35 cellular contexts compared by ENCODE assay signal in genomic region chr4:161704040-161704439, GRCh38.
"Had no signal": no experiment of that assay in that cellular context is flagged by ENCODE, and none has a peak within 500 bp of the region (broad histone marks: within the 10 kb centered on the region; RNA-seq: fewer than 3 reads in every experiment).

No MANE protein-coding gene starts in this region.

- H3K4me1 ChIP-seq: esophagus muscularis mucosa, foreskin keratinocyte, gastrocnemius medialis, heart left ventricle had no signal

- DNase-seq: activated CD4-positive, alpha-beta memory T cell treated with anti-CD3 and anti-CD28 coated beads, Interleukin-2, amount 10 ng/mL, durations not matched to agents 7 days and 5 days; activated CD4-positive, alpha-beta T cell treated with anti-CD3 and anti-CD28 coated beads for 1 hour; activated CD4-positive, alpha-beta T cell treated with anti-CD3 and anti-CD28 coated beads for 4 hours; activated CD4-positive, alpha-beta T cell treated with anti-CD3 and anti-CD28 coated beads, Interleukin-2, amount 10 ng/mL, durations not matched to agents 7 days and 5 days; activated CD4-positive, alpha-beta T cell treated with anti-CD3 and anti-CD28 coated beads, Interleukin-2, amount 50 U/mL, for 4 hours; activated CD8-positive, alpha-beta memory T cell treated with anti-CD3 and anti-CD28 coated beads, Interleukin-2, amount 50 U/mL, for 48 hours; activated gamma-delta T cell; activated naive CD4-positive, alpha-beta T cell; activated naive CD4-positive, alpha-beta T cell treated with anti-CD3 and anti-CD28 coated beads, Interleukin-2, amount 50 U/mL, for 16 hours; activated T-cell treated with anti-CD3 and anti-CD28 coated beads for 4 hours; activated T-cell treated with anti-CD3 and anti-CD28 coated beads, Interleukin-2, amount 50 U/mL, for 24 hours; activated T-cell treated with anti-CD3 and anti-CD28 coated beads, Interleukin-2, amount 50 U/mL, for 72 hours; amniotic stem cell; anterior cingulate cortex; brain microvascular endothelial cell; caudate nucleus; cortex of kidney; dermis blood vessel endothelial cell; effector CD4-positive, alpha-beta T cell; effector memory CD8-positive, alpha-beta T cell; erythroblast; foreskin keratinocyte; gastrocnemius medialis; glutamatergic neuron; heart left ventricle; hypothalamus; T-helper 17 cell; T1000 had no signal

- H3K27ac ChIP-seq: brain microvascular endothelial cell, esophagus muscularis mucosa, foreskin keratinocyte, gastrocnemius medialis, heart left ventricle had no signal

- H3K36me3 Mint-ChIP-seq: activated naive CD8-positive, alpha-beta T cell; WTC11 had no signal

- H3K27ac Mint-ChIP-seq: activated CD4-positive, alpha-beta memory T cell treated with anti-CD3 and anti-CD28 coated beads, Interleukin-2, amount 10 ng/mL, durations not matched to agents 7 days and 5 days; activated CD4-positive, alpha-beta T cell treated with anti-CD3 and anti-CD28 coated beads, Interleukin-2, amount 10 ng/mL, durations not matched to agents 7 days and 5 days; activated naive CD8-positive, alpha-beta T cell; activated T-cell treated with anti-CD3 and anti-CD28 coated beads, Interleukin-2, amount 50 U/mL, for 24 hours; activated T-cell treated with anti-CD3 and anti-CD28 coated beads, Interleukin-2, amount 50 U/mL, for 72 hours; effector memory CD8-positive, alpha-beta T cell; T-helper 17 cell; T-helper 2 cell treated with Interferon-gamma antibody and Interleukin-4, amounts not matched to agents 5 μg/mL and 100 μg/mL, for 36 hours; WTC11 had no signal

- H3K36me3 ChIP-seq: brain microvascular endothelial cell, esophagus muscularis mucosa, gastrocnemius medialis, heart left ventricle had no signal

- H3K9me3 ChIP-seq: esophagus muscularis mucosa, gastrocnemius medialis, heart left ventricle had no signal

- H3K9me3 Mint-ChIP-seq: activated CD4-positive, alpha-beta memory T cell treated with anti-CD3 and anti-CD28 coated beads, Interleukin-2, amount 10 ng/mL, durations not matched to agents 7 days and 5 days; activated CD4-positive, alpha-beta T cell treated with anti-CD3 and anti-CD28 coated beads, Interleukin-2, amount 10 ng/mL, durations not matched to agents 7 days and 5 days; WTC11 had no signal

- H3K4me3 Mint-ChIP-seq: activated CD4-positive, alpha-beta memory T cell treated with anti-CD3 and anti-CD28 coated beads, Interleukin-2, amount 10 ng/mL, durations not matched to agents 7 days and 5 days; activated CD4-positive, alpha-beta T cell treated with anti-CD3 and anti-CD28 coated beads, Interleukin-2, amount 10 ng/mL, durations not matched to agents 7 days and 5 days; activated naive CD8-positive, alpha-beta T cell; activated T-cell treated with anti-CD3 and anti-CD28 coated beads, Interleukin-2, amount 50 U/mL, for 24 hours; activated T-cell treated with anti-CD3 and anti-CD28 coated beads, Interleukin-2, amount 50 U/mL, for 72 hours; effector memory CD8-positive, alpha-beta T cell; T-helper 17 cell; T-helper 2 cell treated with Interferon-gamma antibody and Interleukin-4, amounts not matched to agents 5 μg/mL and 100 μg/mL, for 36 hours; WTC11 had no signal

- FAIRE-seq: astrocyte, colon, endometrium had no signal

- H3K27me3 ChIP-seq: brain microvascular endothelial cell, esophagus muscularis mucosa, foreskin keratinocyte, gastrocnemius medialis, heart left ventricle had no signal

- H3K4me3 ChIP-seq: esophagus muscularis mucosa, gastrocnemius medialis, heart left ventricle had no signal

- H3K27me3 Mint-ChIP-seq: activated CD4-positive, alpha-beta memory T cell treated with anti-CD3 and anti-CD28 coated beads, Interleukin-2, amount 10 ng/mL, durations not matched to agents 7 days and 5 days; activated CD4-positive, alpha-beta T cell treated with anti-CD3 and anti-CD28 coated beads, Interleukin-2, amount 10 ng/mL, durations not matched to agents 7 days and 5 days; activated naive CD8-positive, alpha-beta T cell; activated T-cell treated with anti-CD3 and anti-CD28 coated beads, Interleukin-2, amount 50 U/mL, for 24 hours; effector memory CD8-positive, alpha-beta T cell; T-helper 17 cell had no signal

- H3K4me1 Mint-ChIP-seq: activated CD4-positive, alpha-beta memory T cell treated with anti-CD3 and anti-CD28 coated beads, Interleukin-2, amount 10 ng/mL, durations not matched to agents 7 days and 5 days; activated CD4-positive, alpha-beta T cell treated with anti-CD3 and anti-CD28 coated beads, Interleukin-2, amount 10 ng/mL, durations not matched to agents 7 days and 5 days; T-helper 17 cell; WTC11 had no signal
